8 cellular contexts compared by ENCODE assay signal in genomic region chr6:125790403-125791150, GRCh38. TPM values are rescaled to one million over a fixed set of nuclear protein-coding genes. Genes with fewer than 3 reads are reported as not detected.
DNase-seq lines count a peak whose midpoint lies in the region; ATAC-seq and TF ChIP-seq lines count a peak whose summit lies in the region.

Gene NCOA7 (plus strand): TSS chr6:125790960. CDS start chr6:125815355, 24,395 bp downstream.

- H3K27ac Mint-ChIP-seq in IgD-negative memory B cell, result peak within 1 kb of the TSS; percentile 90 to 99 (median 97)
- H3K27ac Mint-ChIP-seq in activated naive CD4-positive, alpha-beta T cell treated with anti-CD3 and anti-CD28 coated beads for 36 hours, result peak within 1 kb of the TSS; percentile 96

- H3K27ac ChIP-seq in DOHH2 (ENCODE audit: low read depth, low read length), result peak within 1 kb of the TSS; percentile 93
- H3K27ac ChIP-seq in SJSA1, result peak within 1 kb of the TSS; percentile 67
- H3K27ac ChIP-seq in suprapubic skin, result peak within 1 kb of the TSS; percentile 99

- peak; percentile 57 for ATAC-seq in GM21576 (IDR thresholded peaks at IDR 0.05; ENCODE audit: unreplicated experiment)

- DNase-seq in SJSA1 (ENCODE audit: low read depth in 1 of 2, low spot score in 2 of 2) (peak; percentile 77 to 88), germinal center (ENCODE audit: low spot score) (peak; percentile 85), occipital lobe (lab: John Stamatoyannopoulos, UW) (peak; percentile 87), suprapubic skin (ENCODE audit: low spot score in 2 of 2) (peak; percentile 88 to 93)
- peak; percentile 81 for DNase-seq in activated naive CD4-positive, alpha-beta T cell treated with anti-CD3 and anti-CD28 coated beads for 36 hours

- H3K9me3 ChIP-seq in DOHH2 (ENCODE audit: control insufficient read depth, insufficient read depth, low read length) (no peaks in the 10 kb centered on the region), SJSA1 (replicated peaks) (no peaks in the 10 kb centered on the region), suprapubic skin (no peaks in the 10 kb centered on the region)

- peaks cover 65% of the 10 kb centered on the region for H3K79me2 ChIP-seq in DOHH2 (ENCODE audit: control insufficient read depth, low read length)

- H3K4me3 ChIP-seq in DOHH2 (ENCODE audit: low read length) (peak within 1 kb of the TSS; percentile 93), SJSA1 (peak within 1 kb of the TSS; percentile 92), suprapubic skin (peak within 1 kb of the TSS; percentile 95)

- H3K4me1 ChIP-seq in DOHH2 (ENCODE audit: control insufficient read depth, low read length) (peaks cover 60% of the 10 kb centered on the region), SJSA1 (replicated peaks) (peaks cover 20% of the 10 kb centered on the region), suprapubic skin (peaks cover 61% of the 10 kb centered on the region)

- H3K36me3 ChIP-seq in DOHH2 (ENCODE audit: control insufficient read depth, low read length), result peaks cover 60% of the 10 kb centered on the region
- H3K36me3 ChIP-seq in SJSA1, result peaks cover 6% of the 10 kb centered on the region; the same call in 1 of the 2 replicates
- no peaks in the 10 kb centered on the region for H3K36me3 ChIP-seq in suprapubic skin

- H3K4me1 Mint-ChIP-seq in IgD-negative memory B cell, result peaks cover 30 to 50% (median 37%) of the 10 kb centered on the region in 3 donors
- peaks cover 52% of the 10 kb centered on the region for H3K4me1 Mint-ChIP-seq in activated naive CD4-positive, alpha-beta T cell treated with anti-CD3 and anti-CD28 coated beads for 36 hours (ENCODE audit: low read depth)

- H3K27me3 ChIP-seq in DOHH2 (ENCODE audit: control insufficient read depth, low read length) (no peaks in the 10 kb centered on the region), SJSA1 (replicated peaks) (no peaks in the 10 kb centered on the region), suprapubic skin (no peaks in the 10 kb centered on the region)

- no peaks in the 10 kb centered on the region for H3K9me2 ChIP-seq in DOHH2 (replicated peaks; ENCODE audit: control insufficient read depth, low read length)

- WGBS in suprapubic skin, result under 1% methylated on average over 31 of the region's 97 CpGs

- CTCF ChIA-PET in activated naive CD4-positive, alpha-beta T cell treated with anti-CD3 and anti-CD28 coated beads for 36 hours (lab: Charles Lee), result interaction anchor here (0.7 to 6.3 kb wide), 15 partner anchors 9 to 205 kb away, joined by 3 to 52 read pairs (median 8); partner anchors contain the start of genes HINT3 and TRMT11

- H3K36me3 Mint-ChIP-seq in IgD-negative memory B cell, result peaks cover 5% of the 10 kb centered on the region
- peaks cover 17% of the 10 kb centered on the region for H3K36me3 Mint-ChIP-seq in activated naive CD4-positive, alpha-beta T cell treated with anti-CD3 and anti-CD28 coated beads for 36 hours (ENCODE audit: low read depth)

- TF ChIP-seq POLR2A in suprapubic skin (IDR thresholded peaks at IDR 0.05), result peak; percentile 32 to 82

- no peaks in the 10 kb centered on the region for H4K20me1 ChIP-seq in DOHH2 (ENCODE audit: control insufficient read depth, insufficient read depth, low read depth, low read length)

- TF ChIP-seq EP300 in suprapubic skin (IDR thresholded peaks at IDR 0.05), result no peak

- TF ChIP-seq CTCF in DOHH2 (IDR thresholded peaks at IDR 0.05; ENCODE audit: low read depth, low read length, poor library complexity, severe bottlenecking), result no peak
- TF ChIP-seq CTCF in suprapubic skin (IDR thresholded peaks at IDR 0.05), result peak in 1 of 2 donors; percentile 8

- intact Hi-C loops in activated naive CD4-positive, alpha-beta T cell treated with anti-CD3 and anti-CD28 coated beads for 36 hours (cut with micrococcal nuclease), result loop anchor here (1.0 to 5.0 kb wide), 9 partner anchors 9 to 1477 kb away; partner anchors contain the start of genes HINT3, RNF146 and TRMT11

- no peaks in the 10 kb centered on the region for H3K27me3 Mint-ChIP-seq in IgD-negative memory B cell
- H3K27me3 Mint-ChIP-seq in activated naive CD4-positive, alpha-beta T cell treated with anti-CD3 and anti-CD28 coated beads for 36 hours (ENCODE audit: low read depth), result no peaks in the 10 kb centered on the region

- no peaks in the 10 kb centered on the region for H3K9me3 Mint-ChIP-seq in IgD-negative memory B cell
- H3K9me3 Mint-ChIP-seq in activated naive CD4-positive, alpha-beta T cell treated with anti-CD3 and anti-CD28 coated beads for 36 hours, result no peaks in the 10 kb centered on the region

- H3K4me3 Mint-ChIP-seq in IgD-negative memory B cell, result peak within 1 kb of the TSS; percentile 90 to 98 (median 95)
- H3K4me3 Mint-ChIP-seq in activated naive CD4-positive, alpha-beta T cell treated with anti-CD3 and anti-CD28 coated beads for 36 hours, result peak within 1 kb of the TSS; percentile 90

- H3K4me2 ChIP-seq in DOHH2 (ENCODE audit: low read length), result peak within 1 kb of the TSS; percentile 100

- peaks cover 29% of the 10 kb centered on the region for H3F3A ChIP-seq in DOHH2 (ENCODE audit: control insufficient read depth, insufficient read depth)

RNA-seq across cellular contexts. Expression of gene NCOA7, which starts in this region (rescaled TPM):
- 35.6 TPM for polyA plus RNA-seq in IgD-negative memory B cell
- total RNA-seq in SJSA1 (2014; rRNA removed; shearing (Covaris generic)), result 4.4 and 8.5 TPM in 2 replicates
- total RNA-seq in activated naive CD4-positive, alpha-beta T cell treated with anti-CD3 and anti-CD28 coated beads for 36 hours, result 10 to 100 TPM; 39.2 to 43.1 TPM
- 33.5 TPM for total RNA-seq in occipital lobe
- total RNA-seq in suprapubic skin, result 10 to 100 TPM; 11.1 to 28.4 (median 22.1) TPM

Comparison
In these comparisons a context has a peak if more than half of its experiments do, and no peak if none do; other contexts are left out.
1. Peak in every context shown above with its lines: DNase-seq, ATAC-seq, H3K4me3 ChIP-seq and H3K27ac ChIP-seq.